17 cellular contexts compared by ENCODE assay signal in the genomic region with DNA sequence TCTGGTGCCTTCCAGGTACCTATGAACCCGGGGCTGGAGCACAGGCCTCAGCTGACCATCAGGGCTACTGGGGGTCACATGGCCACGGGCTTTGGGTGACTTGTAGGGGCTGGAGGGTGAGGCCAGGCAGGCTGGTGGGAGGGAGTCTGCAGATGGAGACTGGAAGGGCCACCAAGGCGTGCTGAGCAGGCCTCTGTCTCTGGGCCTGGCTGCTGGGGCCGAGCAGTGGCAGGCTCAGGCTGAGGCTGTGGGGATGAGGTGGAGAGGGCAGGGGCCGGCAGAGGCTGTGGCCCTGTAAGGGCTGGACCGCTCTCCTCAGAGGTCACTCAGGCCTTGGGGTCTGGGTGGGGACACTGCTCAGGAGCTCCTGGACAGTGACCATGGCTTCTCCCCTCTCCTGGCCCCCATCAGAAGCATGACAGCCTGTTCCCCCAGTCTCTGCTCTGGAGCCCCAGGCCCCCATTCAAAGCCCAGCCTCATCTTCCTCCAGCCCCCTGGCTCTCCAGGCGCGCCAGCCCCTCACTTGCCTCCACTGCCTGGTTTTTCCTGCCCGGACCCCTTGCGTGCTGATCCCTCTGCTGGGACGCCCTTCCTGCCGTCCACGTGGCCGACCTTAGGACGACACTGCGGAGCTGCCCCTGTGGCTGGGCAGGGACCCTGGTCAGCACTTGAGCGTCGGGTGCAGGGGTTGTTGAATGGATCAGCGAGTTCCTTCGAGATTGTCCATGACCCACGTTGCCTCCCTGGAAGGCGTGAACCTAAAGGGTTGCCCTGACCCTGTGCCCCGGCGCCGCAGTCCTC. TPM values are rescaled to one million over a fixed set of nuclear protein-coding genes. Genes with fewer than 3 reads are reported as not detected.
DNase-seq lines count a peak whose midpoint lies in the region; ATAC-seq and TF ChIP-seq lines count a peak whose summit lies in the region.
"Had no signal": no experiment of that assay in that cellular context is flagged by ENCODE, and none has a peak within 500 bp of the region (broad histone marks: within the 10 kb centered on the region; RNA-seq: fewer than 3 reads in every experiment).

No MANE protein-coding gene starts in this region.

- H3K27ac ChIP-seq in Peyer's patch (no peak overlapping the region), right lobe of liver (no peak overlapping the region)
- H3K27ac ChIP-seq: HL-60 had no signal

- H3K4me1 ChIP-seq in Peyer's patch (peaks cover 0 to under 1% (median under 1%) of the 10 kb centered on the region in 4 donors), right lobe of liver (no peaks in the 10 kb centered on the region)

- H3K4me3 ChIP-seq in Peyer's patch, result no peak overlapping the region
- no peak overlapping the region for H3K4me3 ChIP-seq in right lobe of liver

- TF ChIP-seq CTCF in Peyer's patch (IDR thresholded peaks at IDR 0.05), result no peak
- no peak for TF ChIP-seq CTCF in right lobe of liver (IDR thresholded peaks at IDR 0.05)
- no peak for TF ChIP-seq CTCF in type B pancreatic cell (conservative IDR thresholded peaks at IDR 0.05)

- no peaks in the 10 kb centered on the region for H3K36me3 Mint-ChIP-seq in type B pancreatic cell

- 81% methylated on average over 8 of the region's 25 CpGs for WGBS in right lobe of liver (ENCODE audit: insufficient coverage, low coverage, low lambda C conversion rate, missing lambda C conversion rate)

- H3K27ac Mint-ChIP-seq in type B pancreatic cell, result no peak overlapping the region

- H3K9me3 ChIP-seq in Peyer's patch, result no peaks in the 10 kb centered on the region
- no peaks in the 10 kb centered on the region for H3K9me3 ChIP-seq in right lobe of liver

- H3K36me3 ChIP-seq in Peyer's patch (no peaks in the 10 kb centered on the region), right lobe of liver (no peaks in the 10 kb centered on the region)

- H3K27me3 ChIP-seq in Peyer's patch (no peaks in the 10 kb centered on the region), right lobe of liver (no peaks in the 10 kb centered on the region)

- H3K4me1 Mint-ChIP-seq in type B pancreatic cell (ENCODE audit: unreplicated experiment), result no peaks in the 10 kb centered on the region

- no peak overlapping the region for H3K4me3 Mint-ChIP-seq in type B pancreatic cell

- peak; percentile 2 for DNase-seq in activated T-cell treated with anti-CD3 and anti-CD28 coated beads, Interleukin-2, amount 50 U/mL, for 1 hour
- DNase-seq in activated T-cell treated with anti-CD3 and anti-CD28 coated beads for 4 hours (no peak), Peyer's patch (peak in 2 of 3 donors; percentile 36 to 43), right lobe of liver (peak in 2 of 3 donors; percentile 35 to 40), type B pancreatic cell (ENCODE audit: extremely low spot score, unreplicated experiment) (peak; percentile 64), NCI-H187 treated with DMSO at 0.1 percent for 48 hours (lab: John Stamatoyannopoulos, UW) (no peak), glomerular visceral epithelial cell (ENCODE audit: extremely low spot score) (no peak)
- DNase-seq: COR-L47, DMS53, HCEC 1CT, KBM-7, NCI-H1092 treated with DMSO at 0.1 percent for 48 hours, NCI-H1694, NCI-H345, NCI-H526 treated with DMSO at 0.1 percent for 48 hours had no signal

- no peak for ATAC-seq in right lobe of liver
- ATAC-seq in HG03159 (IDR thresholded peaks at IDR 0.05; ENCODE audit: unreplicated experiment), result no peak

- intact Hi-C loops in right lobe of liver (cut with DNase I), result no loop called here

- no peaks in the 10 kb centered on the region for H3K9me3 Mint-ChIP-seq in type B pancreatic cell

- TF ChIP-seq POLR2A in Peyer's patch (IDR thresholded peaks at IDR 0.05) (no peak), right lobe of liver (IDR thresholded peaks at IDR 0.05) (no peak)

- peaks cover 17% of the 10 kb centered on the region for H3K27me3 Mint-ChIP-seq in type B pancreatic cell

RNA-seq across cellular contexts. Expression of gene NAT8L, which starts 11.1 kb away (rescaled TPM):
- under 1 TPM in 1 of 4 donors, not detected in 3; 0.27 TPM for total RNA-seq in Peyer's patch
- total RNA-seq in right lobe of liver, result under 1 TPM in 2 of 6 experiments, not detected in 4; 0.02 to 0.05 TPM
- 9.6 and 14.9 TPM in 2 replicates for total RNA-seq in type B pancreatic cell (ENCODE audit: low replicate concordance)

RNA-seq across cellular contexts. Expression of gene NELFA, which starts 39.2 kb away (rescaled TPM):
- 10 to 100 TPM; 27.7 to 56.9 (median 42.8) TPM for total RNA-seq in Peyer's patch
- total RNA-seq in right lobe of liver, result 10 to 100 TPM in 2 of 6 experiments, 1 to 10 TPM in 4; 6.6 to 14.7 (median 8.7) TPM
- total RNA-seq in type B pancreatic cell (ENCODE audit: low replicate concordance), result 42.2 and 44.8 TPM in 2 replicates

Comparison
In these comparisons a context has a peak if more than half of its experiments do, and no peak if none do; other contexts are left out.
1. DNase-seq: peak in activated T-cell treated with anti-CD3 and anti-CD28 coated beads, Interleukin-2, amount 50 U/mL, for 1 hour (single experiment), Peyer's patch (2 of 3), right lobe of liver (2 of 3) and type B pancreatic cell (single experiment); none in activated T-cell treated with anti-CD3 and anti-CD28 coated beads for 4 hours (single experiment), NCI-H187 treated with DMSO at 0.1 percent for 48 hours (single experiment) and glomerular visceral epithelial cell (single experiment).